Comparison of ENCODE assay signal across 14 cellular contexts in the genomic region with DNA sequence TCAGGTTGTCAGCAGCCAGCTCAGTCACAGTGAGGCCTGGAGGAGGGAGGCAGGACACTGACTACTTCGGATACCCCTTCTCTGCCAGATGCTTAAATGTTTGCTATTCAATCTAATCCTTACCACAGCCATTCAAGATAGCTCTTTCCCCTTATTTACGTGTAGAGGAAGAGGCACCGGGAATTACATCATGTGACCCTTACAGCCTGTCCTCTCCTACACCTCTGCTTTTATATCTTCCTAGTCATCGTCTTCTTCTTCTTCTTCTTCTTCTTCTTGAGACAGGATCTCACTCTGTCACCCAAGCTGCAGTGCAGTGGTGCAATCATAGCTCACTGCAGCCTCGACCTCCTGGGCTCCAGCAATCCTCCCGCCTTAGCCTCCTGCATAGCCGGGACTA.
A peak's percentile ranks its signal among the peaks of the same experiment; 100 is the strongest.
DNase-seq lines count a peak whose midpoint lies in the region; ATAC-seq and TF ChIP-seq lines count a peak whose summit lies in the region.
"Had no signal": no experiment of that assay in that cellular context is flagged by ENCODE, and none has a peak within 500 bp of the region (broad histone marks: within the 10 kb centered on the region; RNA-seq: fewer than 3 reads in every experiment).

No MANE protein-coding gene starts in this region.

- no peak for DNase-seq in activated CD4-positive, alpha-beta T cell treated with anti-CD3 and anti-CD28 coated beads, Interleukin-2, amount 10 ng/mL, durations not matched to agents 24 days and 14 days
- DNase-seq in activated CD4-positive, alpha-beta T cell treated with anti-CD3 and anti-CD28 coated beads, Interleukin-2, amount 50 U/mL, for 1 hour: no peak
- no peak for DNase-seq in chondrocyte (ENCODE audit: low spot score)
- no peak for DNase-seq in midbrain (lab: John Stamatoyannopoulos, UW)
- no peak for DNase-seq in activated gamma-delta T cell treated with Interleukin-2 at 50 U/mL for 16 hours
- DNase-seq: anterior cingulate cortex, COR-L47, GDM1 had no signal

- H3K27me3 Mint-ChIP-seq in activated CD4-positive, alpha-beta T cell treated with anti-CD3 and anti-CD28 coated beads, Interleukin-2, amount 10 ng/mL, durations not matched to agents 24 days and 14 days: peaks cover 1% of the 10 kb centered on the region
- H3K27me3 Mint-ChIP-seq in chondrocyte (ENCODE audit: low read depth): no peaks in the 10 kb centered on the region
- H3K27me3 Mint-ChIP-seq in stimulated activated memory B cell treated with anti-CD40 and anti-IgM and Interleukin-4, amounts not matched to agents 10 μg/mL and 1 μg/mL and 100 μg/mL, for 72 hours: no peaks in the 10 kb centered on the region

- peak overlapping the region; percentile 97 for H3K4me2 ChIP-seq in OCI-LY1 (ENCODE audit: low read length)
- H3K4me2 ChIP-seq: A549 had no signal

- H3K4me3 ChIP-seq in OCI-LY1 (ENCODE audit: low read depth, low read length, poor library complexity, severe bottlenecking): peak overlapping the region; percentile 73
- H3K4me3 ChIP-seq: A549, tibial nerve had no signal

- peak overlapping the region; percentile 27 for H3K27ac Mint-ChIP-seq in activated CD4-positive, alpha-beta T cell treated with anti-CD3 and anti-CD28 coated beads, Interleukin-2, amount 10 ng/mL, durations not matched to agents 24 days and 14 days
- peak overlapping the region; percentile 36 for H3K27ac Mint-ChIP-seq in chondrocyte (ENCODE audit: unreplicated experiment)
- H3K27ac Mint-ChIP-seq in stimulated activated memory B cell treated with anti-CD40 and anti-IgM and Interleukin-4, amounts not matched to agents 10 μg/mL and 1 μg/mL and 100 μg/mL, for 72 hours: peak overlapping the region; percentile 93

- peaks cover 35% of the 10 kb centered on the region for H3K36me3 ChIP-seq in OCI-LY1 (ENCODE audit: insufficient read depth, low read length)
- H3K36me3 ChIP-seq: tibial nerve had no signal

- intact Hi-C loops in activated CD4-positive, alpha-beta T cell treated with anti-CD3 and anti-CD28 coated beads, Interleukin-2, amount 10 ng/mL, durations not matched to agents 24 days and 14 days (cut with micrococcal nuclease): loop anchor here (5.0 kb wide), 2 partner anchors 148 to 208 kb away; a partner anchor contains a TSS

- peaks cover 9% of the 10 kb centered on the region; the same call in 1 of the 2 replicates for H3K79me2 ChIP-seq in OCI-LY1 (ENCODE audit: insufficient read depth, low read length)

- ATAC-seq in stimulated activated memory B cell treated with anti-CD40 and anti-IgM and Interleukin-4, amounts not matched to agents 10 μg/mL and 1 μg/mL and 100 μg/mL, for 72 hours: no peak
- no peak for ATAC-seq in GM18873 (IDR thresholded peaks at IDR 0.05; ENCODE audit: low FRiP score, unreplicated experiment)
- ATAC-seq: A549, Right ventricle myocardium inferior had no signal

- H3K36me3 Mint-ChIP-seq in activated CD4-positive, alpha-beta T cell treated with anti-CD3 and anti-CD28 coated beads, Interleukin-2, amount 10 ng/mL, durations not matched to agents 24 days and 14 days (ENCODE audit: low read depth): peaks cover 43% of the 10 kb centered on the region
- no peaks in the 10 kb centered on the region for H3K36me3 Mint-ChIP-seq in chondrocyte (ENCODE audit: low read depth)
- H3K36me3 Mint-ChIP-seq in stimulated activated memory B cell treated with anti-CD40 and anti-IgM and Interleukin-4, amounts not matched to agents 10 μg/mL and 1 μg/mL and 100 μg/mL, for 72 hours: peaks cover 20% of the 10 kb centered on the region

- peaks cover 60% of the 10 kb centered on the region for H3K4me1 Mint-ChIP-seq in activated CD4-positive, alpha-beta T cell treated with anti-CD3 and anti-CD28 coated beads, Interleukin-2, amount 10 ng/mL, durations not matched to agents 24 days and 14 days
- peaks cover 26% of the 10 kb centered on the region for H3K4me1 Mint-ChIP-seq in chondrocyte (ENCODE audit: low read depth)
- peaks cover 66% of the 10 kb centered on the region for H3K4me1 Mint-ChIP-seq in stimulated activated memory B cell treated with anti-CD40 and anti-IgM and Interleukin-4, amounts not matched to agents 10 μg/mL and 1 μg/mL and 100 μg/mL, for 72 hours

- H3K9me3 ChIP-seq in OCI-LY1 (ENCODE audit: low read length): no peaks in the 10 kb centered on the region
- H3K9me3 ChIP-seq: tibial nerve had no signal

- no peak overlapping the region for H3K27ac ChIP-seq in OCI-LY1 (ENCODE audit: low read depth, low read length, poor library complexity, severe bottlenecking)
- H3K27ac ChIP-seq: tibial nerve had no signal

- peak overlapping the region; percentile 71 for H3K4me3 Mint-ChIP-seq in activated CD4-positive, alpha-beta T cell treated with anti-CD3 and anti-CD28 coated beads, Interleukin-2, amount 10 ng/mL, durations not matched to agents 24 days and 14 days
- H3K4me3 Mint-ChIP-seq in chondrocyte (ENCODE audit: unreplicated experiment): no peak overlapping the region
- peak overlapping the region; percentile 90 for H3K4me3 Mint-ChIP-seq in stimulated activated memory B cell treated with anti-CD40 and anti-IgM and Interleukin-4, amounts not matched to agents 10 μg/mL and 1 μg/mL and 100 μg/mL, for 72 hours

- no peaks in the 10 kb centered on the region for H3F3A ChIP-seq in OCI-LY1 (ENCODE audit: insufficient read depth, low read length)

- peak overlapping the region; percentile 74; the same call in 1 of the 2 replicates for H3K9ac ChIP-seq in OCI-LY1 (ENCODE audit: low read length)

- no peak for TF ChIP-seq CTCF in OCI-LY1 (IDR thresholded peaks at IDR 0.05; ENCODE audit: low read length)
- TF ChIP-seq CTCF in chondrocyte (IDR thresholded peaks at IDR 0.05): no peak

- peaks cover 16% of the 10 kb centered on the region for H3K9me3 Mint-ChIP-seq in activated CD4-positive, alpha-beta T cell treated with anti-CD3 and anti-CD28 coated beads, Interleukin-2, amount 10 ng/mL, durations not matched to agents 24 days and 14 days
- H3K9me3 Mint-ChIP-seq in chondrocyte (ENCODE audit: low read depth): peaks cover 4% of the 10 kb centered on the region
- H3K9me3 Mint-ChIP-seq in stimulated activated memory B cell treated with anti-CD40 and anti-IgM and Interleukin-4, amounts not matched to agents 10 μg/mL and 1 μg/mL and 100 μg/mL, for 72 hours: no peaks in the 10 kb centered on the region

- H2AFZ ChIP-seq in OCI-LY1 (ENCODE audit: low read length): no peak overlapping the region

- H3K27me3 ChIP-seq in OCI-LY1 (ENCODE audit: insufficient read depth, low read length): no peaks in the 10 kb centered on the region
- H3K27me3 ChIP-seq: tibial nerve had no signal

- no peaks in the 10 kb centered on the region for H3K9me2 ChIP-seq in OCI-LY1 (ENCODE audit: low read depth, low read length)

- no peaks in the 10 kb centered on the region for H4K20me1 ChIP-seq in OCI-LY1 (ENCODE audit: insufficient read depth, low read length)

- peaks cover 36% of the 10 kb centered on the region for H3K4me1 ChIP-seq in OCI-LY1 (ENCODE audit: insufficient read depth, low read length, severe bottlenecking)
- H3K4me1 ChIP-seq: A549 had no signal

Comparison
In these comparisons a context has a peak if more than half of its experiments do, and no peak if none do; other contexts are left out.
1. H3K27ac Mint-ChIP-seq: peak in every context shown above with its lines; median percentile 93 in stimulated activated memory B cell treated with anti-CD40 and anti-IgM and Interleukin-4, amounts not matched to agents 10 μg/mL and 1 μg/mL and 100 μg/mL, for 72 hours; 36 in chondrocyte; 27 in activated CD4-positive, alpha-beta T cell treated with anti-CD3 and anti-CD28 coated beads, Interleukin-2, amount 10 ng/mL, durations not matched to agents 24 days and 14 days.